Comparison of ENCODE assay signal across 8 cellular contexts in the genomic region with DNA sequence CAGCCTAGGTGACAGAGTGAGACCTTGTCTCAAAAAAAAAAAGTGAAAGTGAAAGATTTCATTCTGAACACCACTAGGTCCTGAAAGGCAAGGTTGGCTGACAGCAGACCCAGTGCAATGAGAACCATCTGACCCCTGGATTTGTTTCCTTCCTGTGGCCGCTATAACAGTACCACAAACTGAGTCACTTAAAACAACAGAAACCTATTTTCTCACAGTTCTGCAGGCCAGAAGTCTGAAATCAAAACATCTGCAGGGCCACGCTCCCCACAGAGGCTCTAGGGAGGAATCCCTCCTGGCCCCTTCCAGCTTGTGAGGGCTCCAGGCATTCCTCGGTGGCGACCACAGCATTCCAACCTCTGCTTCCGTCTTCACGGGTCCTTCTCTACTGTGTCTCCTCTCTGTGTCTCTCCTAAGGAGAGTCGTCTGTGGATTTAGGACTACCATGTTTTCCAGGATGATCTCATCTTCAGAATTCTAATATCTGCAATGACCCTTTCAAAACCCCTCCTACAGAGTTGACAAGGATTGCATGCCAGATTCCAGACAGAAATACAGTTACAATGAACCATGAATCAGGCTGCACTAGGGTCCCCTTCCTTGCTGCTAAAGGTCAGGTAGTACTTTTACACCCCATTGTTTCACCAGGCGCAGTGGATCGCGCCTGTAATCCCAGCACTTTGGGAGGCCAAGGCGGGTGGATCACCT.
DNase-seq lines count a peak whose midpoint lies in the region; ATAC-seq and TF ChIP-seq lines count a peak whose summit lies in the region.
"Not testable (repeated sequence)": the region's sequence is repeated elsewhere in the genome, so short reads cannot be mapped to it uniquely, and the experiment has no call there.

No MANE protein-coding gene starts in this region.

- peak overlapping the region; percentile 0 to 80 (median 45) for H3K27ac Mint-ChIP-seq in CD8-positive, alpha-beta memory T cell
- peak overlapping the region; percentile 67 for H3K27ac Mint-ChIP-seq in WTC11

- not testable (repeated sequence) for H3K9ac ChIP-seq in Loucy (ENCODE audit: low read depth, low read length, poor library complexity, severe bottlenecking)

- not testable (repeated sequence) for H3K36me3 Mint-ChIP-seq in CD8-positive, alpha-beta memory T cell; WTC11

- not testable (repeated sequence) for H3K27me3 ChIP-seq in CD8-positive, alpha-beta memory T cell (ENCODE audit: insufficient read depth, low read length, poor library complexity, severe bottlenecking); Loucy (ENCODE audit: insufficient read depth, low read length, poor library complexity, severe bottlenecking)

- peak overlapping the region; percentile 28 for H3K4me2 ChIP-seq in Loucy (ENCODE audit: low read depth, low read length, poor library complexity, severe bottlenecking)

- peaks cover 10 to 13% (median 12%) of the 10 kb centered on the region in 3 donors for H3K4me1 Mint-ChIP-seq in CD8-positive, alpha-beta memory T cell
- H3K4me1 Mint-ChIP-seq in WTC11: peaks cover 13% of the 10 kb centered on the region

- not testable (repeated sequence) for H3K9me2 ChIP-seq in Loucy (replicated peaks; ENCODE audit: low read depth, low read length)

- peak overlapping the region; percentile 18; the same call in 1 of the 2 replicates for H2AFZ ChIP-seq in Loucy (ENCODE audit: low read length)

- H3K4me3 ChIP-seq in CD8-positive, alpha-beta memory T cell (ENCODE audit: low read length); Loucy (ENCODE audit: low read length, poor library complexity, severe bottlenecking); cardiac fibroblast (replicated peaks in 1 of 2; ENCODE audit: low read depth in 2 of 2, low read length in 2 of 2): not testable (repeated sequence)

- H3K27me3 Mint-ChIP-seq in CD8-positive, alpha-beta memory T cell; WTC11 (ENCODE audit: low read depth): not testable (repeated sequence)

- peak overlapping the region in 6 of 7 donors; percentile 1 to 79 (median 52) for H3K4me3 Mint-ChIP-seq in CD8-positive, alpha-beta memory T cell
- not testable (repeated sequence) for H3K4me3 Mint-ChIP-seq in WTC11

- H3K4me1 ChIP-seq in CD8-positive, alpha-beta memory T cell (ENCODE audit: insufficient read depth, low read length); Loucy (ENCODE audit: insufficient read depth, low read length, poor library complexity, severe bottlenecking): not testable (repeated sequence)

- not testable (repeated sequence) for H3F3A ChIP-seq in Loucy (ENCODE audit: low read depth)

- not testable (repeated sequence) for H3K27ac ChIP-seq in CD8-positive, alpha-beta memory T cell (ENCODE audit: low read depth, low read length)

- POLR2A ChIA-PET in CD8-positive, alpha-beta memory T cell (lab: Charles Lee): not testable (repeated sequence)
- POLR2A ChIA-PET in WTC11 (lab: Charles Lee): interaction anchor here (0.7 kb wide), 1 partner anchor 122 kb away, joined by 5 read pairs; no protein-coding TSS in a partner anchor

- peak; percentile 72 for ATAC-seq in HG02798 (IDR thresholded peaks at IDR 0.05; ENCODE audit: poor library complexity, unreplicated experiment)
- peak; percentile 69 for ATAC-seq in WTC11

- not testable (repeated sequence) for TF ChIP-seq CTCF in Loucy (conservative IDR thresholded peaks at IDR 0.05; ENCODE audit: low read length); WTC11 (IDR thresholded peaks at IDR 0.05); cardiac fibroblast (IDR thresholded peaks at IDR 0.05; ENCODE audit: low read depth, low read length)

- not testable (repeated sequence) for H3K79me2 ChIP-seq in Loucy (ENCODE audit: insufficient read depth, low read length)

- not testable (repeated sequence) for H3K36me3 ChIP-seq in CD8-positive, alpha-beta memory T cell (ENCODE audit: insufficient read depth, low read length); Loucy (ENCODE audit: insufficient read depth, low read length)

- DNase-seq in CD8-positive, alpha-beta memory T cell; WTC11 (ENCODE audit: low spot score): not testable (repeated sequence)
- peak; percentile 55 for DNase-seq in GM19240 (ENCODE audit: insufficient read length, low spot score)
- DNase-seq in cardiac fibroblast (ENCODE audit: low read depth in 2 of 2): peak; percentile 82 to 94
- peak; percentile 97 for DNase-seq in iris pigment epithelial cell (ENCODE audit: low read depth)
- peak; percentile 93 for DNase-seq in smooth muscle cell of the brain vasculature (ENCODE audit: low read depth, low spot score)

- not testable (repeated sequence) for H3K9me3 ChIP-seq in CD8-positive, alpha-beta memory T cell (ENCODE audit: low read length); Loucy (ENCODE audit: insufficient read depth, low read depth, low read length)

- not testable (repeated sequence) for H4K20me1 ChIP-seq in Loucy (ENCODE audit: insufficient read depth, low read length, poor library complexity, severe bottlenecking)

- not testable (repeated sequence) for H3K9me3 Mint-ChIP-seq in CD8-positive, alpha-beta memory T cell; WTC11

- CTCF ChIA-PET in CD8-positive, alpha-beta memory T cell (lab: Charles Lee): interaction anchor here (1.1 to 1.6 kb wide), 2 partner anchors 67 kb away, joined by 3 to 4 read pairs; no protein-coding TSS in a partner anchor
- CTCF ChIA-PET in WTC11 (lab: Charles Lee): interaction anchor here (0.8 kb wide), 1 partner anchor 35 kb away, joined by 3 read pairs; no protein-coding TSS in a partner anchor
